In genomic region chr2:68491582-68491981, GRCh38 we compare ENCODE assay signal across 34 cellular contexts.
"Had no signal": no experiment of that assay in that cellular context is flagged by ENCODE, and none has a peak within 500 bp of the region (broad histone marks: within the 10 kb centered on the region; RNA-seq: fewer than 3 reads in every experiment).

No MANE protein-coding gene starts in this region.

- H3K27me3 ChIP-seq: MG63 had no signal

- H3K36me3 ChIP-seq: MG63 had no signal

- H3K9me3 ChIP-seq: MG63 had no signal

- H3K9ac ChIP-seq: KMS-11 had no signal

- H3K27ac ChIP-seq: KMS-11 had no signal

- DNase-seq: Karpas-422, Kasumi-1, MG63, MM.1S, MV-4-11, NCI-H1048, NCI-H1092, NCI-H1092 treated with DMSO at 0.1 percent for 48 hours, NCI-H1105, NCI-H1105 treated with DMSO at 0.1 percent for 48 hours, NCI-H1417, NCI-H1417 treated with DMSO at 0.1 percent for 48 hours, NCI-H1436, NCI-H1436 treated with DMSO at 0.1 percent for 48 hours, NCI-H146, NCI-H1694, NCI-H1694 treated with DMSO at 0.1 percent for 48 hours, NCI-H187, NCI-H187 treated with DMSO at 0.1 percent for 48 hours, NCI-H1930, NCI-H2029, NCI-H2029 treated with DMSO at 0.1 percent for 48 hours, NCI-H2081, NCI-H2081 treated with DMSO at 0.1 percent for 48 hours, NCI-H2107, NCI-H2171, NCI-H2171 treated with DMSO at 0.1 percent for 48 hours, NCI-H2227 treated with DMSO at 0.1 percent for 48 hours, NCI-H226, NCI-H345, NCI-H446, NCI-H446 treated with DMSO at 0.1 percent for 48 hours, NCI-H510A had no signal

- H3K4me3 ChIP-seq: MG63 had no signal

- H3K4me2 ChIP-seq: KMS-11 had no signal
